Comparison of ENCODE assay signal across 12 cellular contexts in the genomic region with DNA sequence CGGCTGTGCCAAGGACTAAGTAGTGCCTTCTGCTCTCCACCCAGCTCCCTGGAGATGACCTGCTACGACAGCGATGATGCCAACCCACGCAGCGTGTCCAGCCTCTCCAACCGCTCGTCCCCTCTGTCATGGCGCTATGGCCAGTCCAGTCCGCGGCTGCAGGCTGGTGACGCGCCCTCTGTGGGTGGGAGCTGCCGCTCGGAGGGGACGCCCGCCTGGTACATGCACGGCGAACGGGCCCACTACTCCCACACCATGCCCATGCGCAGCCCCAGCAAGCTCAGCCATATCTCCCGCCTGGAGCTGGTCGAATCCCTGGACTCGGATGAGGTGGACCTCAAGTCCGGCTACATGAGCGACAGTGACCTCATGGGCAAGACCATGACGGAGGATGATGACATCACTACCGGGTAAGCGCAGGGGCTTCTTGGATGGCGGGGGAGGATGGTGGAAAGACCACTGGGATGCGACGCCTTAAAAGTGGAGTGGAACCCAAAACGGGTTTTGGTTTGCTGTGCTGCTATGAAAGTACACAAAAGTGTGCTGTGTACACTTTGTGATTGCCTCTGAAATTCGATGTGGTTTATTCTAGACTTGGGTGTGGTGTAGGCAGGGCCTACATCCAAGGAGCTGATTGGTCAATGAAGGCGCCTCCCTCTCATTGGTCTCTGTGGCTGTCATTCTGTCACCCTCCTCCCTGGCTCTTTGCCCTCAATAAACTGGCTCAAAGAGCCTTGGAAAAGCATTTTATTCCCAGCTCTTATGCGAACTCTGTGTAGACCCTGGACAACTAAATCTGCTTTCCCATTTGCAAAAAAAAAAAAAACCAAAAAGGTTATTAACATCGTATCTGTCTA.
DNase-seq lines count a peak whose midpoint lies in the region; ATAC-seq, FAIRE-seq and TF ChIP-seq lines count a peak whose summit lies in the region.
"Had no signal": no experiment of that assay in that cellular context is flagged by ENCODE, and none has a peak within 500 bp of the region (broad histone marks: within the 10 kb centered on the region; RNA-seq: fewer than 3 reads in every experiment).

No MANE protein-coding gene starts in this region.

- H3K9ac ChIP-seq in smooth muscle cell (ENCODE audit: low read depth) = no peak overlapping the region

- H3K4me3 ChIP-seq in GM12865 (ENCODE audit: low read depth, low read length) (no peak overlapping the region), right atrium auricular region (no peak overlapping the region), smooth muscle cell (no peak overlapping the region)

- 95% methylated on average over 35 of the region's 36 CpGs for WGBS in smooth muscle cell (ENCODE audit: low lambda C conversion rate)

- DNase-seq in GM12865 (ENCODE audit: low read depth) = peak; percentile 23
- peak; percentile 60 for DNase-seq in RWPE1 (ENCODE audit: low spot score)
- DNase-seq in right atrium auricular region (ENCODE audit: low spot score) = no peak
- no peak for DNase-seq in smooth muscle cell (lab: John Stamatoyannopoulos, UW; ENCODE audit: unreplicated experiment)
- no peak for DNase-seq in DMS79 (lab: John Stamatoyannopoulos, UW)
- DNase-seq in urothelium cell line (ENCODE audit: low spot score) = no peak
- no peak for DNase-seq in EL
- DNase-seq: activated T-cell treated with anti-CD3 and anti-CD28 coated beads, Interleukin-2, amount 50 U/mL, for 1 hour; CD4-positive, alpha-beta memory T cell; NCI-H69 had no signal

- peaks cover 0 to 75% of the 10 kb centered on the region in 2 donors for H3K4me1 ChIP-seq in right atrium auricular region
- H3K4me1 ChIP-seq in smooth muscle cell (ENCODE audit: low read depth) = peaks cover 56% of the 10 kb centered on the region

- H3K36me3 ChIP-seq in right atrium auricular region = peaks cover 7% of the 10 kb centered on the region
- no peaks in the 10 kb centered on the region for H3K36me3 ChIP-seq in smooth muscle cell (ENCODE audit: low read depth)

- no peaks in the 10 kb centered on the region for H3K9me3 ChIP-seq in right atrium auricular region
- H3K9me3 ChIP-seq in smooth muscle cell (replicated peaks; ENCODE audit: low read depth) = no peaks in the 10 kb centered on the region

- H3K27ac ChIP-seq in RWPE1 = peak overlapping the region; percentile 27; the same call in 1 of the 2 replicates
- H3K27ac ChIP-seq in right atrium auricular region = peak overlapping the region; percentile 74 to 85
- H3K27ac ChIP-seq in smooth muscle cell (ENCODE audit: low read depth) = peak overlapping the region; percentile 87
- H3K27ac ChIP-seq: VCaP had no signal

- CTCF ChIA-PET in RWPE1 (lab: Yijun Ruan, JAX) = interaction anchor here (0.6 to 4.5 kb wide), 6 partner anchors 9 to 188 kb away, joined by 3 to 22 read pairs (median 4); no protein-coding TSS in a partner anchor

- H3K4me2 ChIP-seq in smooth muscle cell = no peak overlapping the region

- TF ChIP-seq CTCF in GM12865 (IDR thresholded peaks at IDR 0.05; ENCODE audit: insufficient read depth, low read depth, low read length, missing control alignments) (no peak), RWPE1 (conservative IDR thresholded peaks at IDR 0.05; ENCODE audit: low read depth) (no peak), right atrium auricular region (IDR thresholded peaks at IDR 0.05) (no peak), smooth muscle cell (IDR thresholded peaks at IDR 0.05; ENCODE audit: borderline replicate concordance, insufficient read depth, poor library complexity, severe bottlenecking) (no peak)

- H3K27me3 ChIP-seq in right atrium auricular region = no peaks in the 10 kb centered on the region
- no peaks in the 10 kb centered on the region for H3K27me3 ChIP-seq in smooth muscle cell (ENCODE audit: low read depth)

- POLR2A ChIA-PET in RWPE1 (lab: Yijun Ruan, JAX; ENCODE audit: low non-redundant PET) = no interaction called here

- H2AFZ ChIP-seq in smooth muscle cell (ENCODE audit: low read depth) = no peak overlapping the region

- no peak for ATAC-seq in HG02884 (IDR thresholded peaks at IDR 0.05; ENCODE audit: unreplicated experiment)

- H3F3A ChIP-seq in smooth muscle cell (ENCODE audit: low read depth) = peaks cover 55% of the 10 kb centered on the region

- H3K79me2 ChIP-seq in smooth muscle cell (ENCODE audit: low read depth) = peaks cover 41% of the 10 kb centered on the region

- FAIRE-seq in urothelium cell line (lab: Jason Lieb, UNC) = no peak

- peaks cover 5% of the 10 kb centered on the region for H4K20me1 ChIP-seq in smooth muscle cell (ENCODE audit: low read depth)

Comparison
In these comparisons a context has a peak if more than half of its experiments do, and no peak if none do; other contexts are left out.
1. DNase-seq: peak in GM12865 (single experiment) and RWPE1 (single experiment); none in right atrium auricular region (single experiment), smooth muscle cell (single experiment), DMS79 (single experiment), urothelium cell line (single experiment) and EL (single experiment).
2. H3K27ac ChIP-seq: peak in every context shown above with its lines; median percentile 87 in smooth muscle cell; 80 in right atrium auricular region; 27 in RWPE1.